ENCODE assay signal across 10 cellular contexts in genomic region chr15:45393851-45394250, GRCh38. TPM values are rescaled to one million over a fixed set of nuclear protein-coding genes. Genes with fewer than 3 reads are reported as not detected.
DNase-seq lines count a peak whose midpoint lies in the region; ATAC-seq, FAIRE-seq and TF ChIP-seq lines count a peak whose summit lies in the region.
"Had no signal": no experiment of that assay in that cellular context is flagged by ENCODE, and none has a peak within 500 bp of the region (broad histone marks: within the 10 kb centered on the region; RNA-seq: fewer than 3 reads in every experiment).

No MANE protein-coding gene starts in this region.

- H3K27ac ChIP-seq in GM23248 (no peak overlapping the region), VCaP (no peak overlapping the region), keratinocyte (ENCODE audit: control insufficient read depth, insufficient read depth, low read length) (no peak overlapping the region)
- H3K27ac ChIP-seq: ovary had no signal

- no peak for ATAC-seq in HG03460 (IDR thresholded peaks at IDR 0.05; ENCODE audit: unreplicated experiment)
- ATAC-seq in HG02610 (IDR thresholded peaks at IDR 0.05; ENCODE audit: unreplicated experiment): no peak

- H4K20me1 ChIP-seq in GM23248 (ENCODE audit: insufficient read depth) (no peaks in the 10 kb centered on the region), keratinocyte (ENCODE audit: control insufficient read depth, extremely low read depth, insufficient read depth, low read length) (no peaks in the 10 kb centered on the region)

- no peaks in the 10 kb centered on the region for H3K9me3 ChIP-seq in GM23248 (ENCODE audit: low read depth)
- no peaks in the 10 kb centered on the region for H3K9me3 ChIP-seq in keratinocyte (ENCODE audit: control insufficient read depth, low read depth, low read length)
- H3K9me3 ChIP-seq: ovary had no signal

- no peaks in the 10 kb centered on the region for H3K79me2 ChIP-seq in GM23248 (ENCODE audit: insufficient read depth)
- H3K79me2 ChIP-seq in keratinocyte (ENCODE audit: control insufficient read depth, insufficient read depth, low read length): no peaks in the 10 kb centered on the region

- DNase-seq in AG10803 (ENCODE audit: low read depth) (no peak), GM23248 (peak; percentile 21), keratinocyte (ENCODE audit: low read depth, low spot score) (no peak), D721Med (ENCODE audit: insufficient read length, low spot score) (no peak)
- DNase-seq in activated naive CD4-positive, alpha-beta T cell treated with anti-CD3 and anti-CD28 coated beads, Interleukin-2, amount 50 U/mL, for 16 hours: no peak
- DNase-seq: activated naive CD4-positive, alpha-beta T cell treated with anti-CD3 and anti-CD28 coated beads for 36 hours; ovary had no signal

- TF ChIP-seq CTCF in AG10803 (conservative IDR thresholded peaks at IDR 0.05; ENCODE audit: low read length) (peak; percentile 30), VCaP (conservative IDR thresholded peaks at IDR 0.05) (peak; percentile 71), keratinocyte (optimal IDR thresholded peaks at IDR 0.05 in 1 of 3, IDR thresholded peaks at IDR 0.05 in 1 of 3, conservative IDR thresholded peaks at IDR 0.05 in 1 of 3; ENCODE audit: extremely low read depth in 1 of 3, insufficient read depth in 2 of 3, low read length in 3 of 3) (peak; percentile 37 to 52 (median 44)), D721Med (IDR thresholded peaks at IDR 0.05; ENCODE audit: insufficient read depth, missing control alignments) (no peak)

- no peaks in the 10 kb centered on the region for H3K9me1 ChIP-seq in keratinocyte (ENCODE audit: control insufficient read depth, extremely low read depth, insufficient read depth, low read length)

- 81 to 90% methylated on average over 3 of the region's 3 CpGs for WGBS in GM23248 (ENCODE audit: low coverage in 1 of 2, low lambda C conversion rate in 2 of 2, missing lambda C conversion rate in 2 of 2), 2 experiments

- H3K36me3 ChIP-seq in GM23248 (ENCODE audit: low read depth): no peaks in the 10 kb centered on the region
- no peaks in the 10 kb centered on the region for H3K36me3 ChIP-seq in keratinocyte (ENCODE audit: control insufficient read depth in 2 of 2, extremely low read depth in 1 of 2, insufficient read depth in 2 of 2, low read length in 2 of 2)
- H3K36me3 ChIP-seq: ovary had no signal

- no peak overlapping the region for H2AFZ ChIP-seq in GM23248
- no peak overlapping the region for H2AFZ ChIP-seq in keratinocyte (ENCODE audit: control insufficient read depth, low read length)

- peaks cover 11% of the 10 kb centered on the region for H3K27me3 ChIP-seq in GM23248 (replicated peaks; ENCODE audit: insufficient read depth)
- no peaks in the 10 kb centered on the region for H3K27me3 ChIP-seq in keratinocyte (ENCODE audit: control insufficient read depth, extremely low read depth, insufficient read depth, low read length)
- H3K27me3 ChIP-seq: ovary had no signal

- no peak overlapping the region for H3K4me2 ChIP-seq in GM23248 (ENCODE audit: unreplicated experiment)
- H3K4me2 ChIP-seq in keratinocyte (ENCODE audit: control insufficient read depth, extremely low read depth, insufficient read depth, low read depth, low read length): no peak overlapping the region

- no peaks in the 10 kb centered on the region for H3F3A ChIP-seq in GM23248 (ENCODE audit: insufficient read depth)

- H3K9ac ChIP-seq in GM23248 (no peak overlapping the region), keratinocyte (ENCODE audit: control insufficient read depth, extremely low read depth, insufficient read depth, low read length) (no peak overlapping the region)

- H3K4me3 ChIP-seq in AG10803 (ENCODE audit: low read length) (no peak overlapping the region), GM23248 (no peak overlapping the region), keratinocyte (ENCODE audit: control insufficient read depth in 2 of 3, extremely low read depth in 1 of 3, insufficient read depth in 2 of 3, low read depth in 1 of 3, low read length in 3 of 3) (no peak overlapping the region)
- H3K4me3 ChIP-seq: ovary had no signal

- no peaks in the 10 kb centered on the region for H3K9me2 ChIP-seq in GM23248 (ENCODE audit: insufficient read depth)

- in situ Hi-C loops in GM23248 (cut with MboI): no loop called here

- no peaks in the 10 kb centered on the region for H3K4me1 ChIP-seq in GM23248 (ENCODE audit: insufficient read depth)
- H3K4me1 ChIP-seq in keratinocyte (ENCODE audit: control insufficient read depth, extremely low read depth, insufficient read depth, low read length): peaks cover 4% of the 10 kb centered on the region

- dilution Hi-C loops in keratinocyte (cut with MboI; ENCODE audit: extremely low pct_ligation_motif_present, low sequenced_read_pairs): loop anchor here (25.0 kb wide), 1 partner anchor 182 kb away; no protein-coding TSS in a partner anchor

- FAIRE-seq in keratinocyte (lab: Jason Lieb, UNC) (peak; percentile 78), D721Med (lab: Jason Lieb, UNC) (no peak)

RNA-seq across cellular contexts. Expression of gene GATM, which starts 15.5 kb away (rescaled TPM):
- 0.89 TPM in 1 of 2 replicates, not detected in the other for total RNA-seq in GM23248 (2014; rRNA removed; shearing (Covaris generic))
- 0.14 TPM in 1 of 2 replicates, not detected in the other for polyA plus RNA-seq in GM23248 (2016; fragmentation: Nextera tagmentation; extraction: Ambion mirVana)
- 0.53 to 1.2 TPM (median 0.60 TPM) in 3 replicates for polyA plus RNA-seq in keratinocyte
- polyA plus RNA-seq in keratinocyte (2011; ENCODE audit: low read depth): 1.1 TPM
- 0.56 and 1.1 TPM in 2 replicates for polyA plus RNA-seq in keratinocyte (2011; cell fraction: cytosol; rRNA removed)
- polyA plus RNA-seq in keratinocyte (2011; cell fraction: nucleus; rRNA removed): 0.84 and 1.7 TPM in 2 replicates
- 0.29 and 1.2 TPM in 2 replicates for polyA plus RNA-seq in keratinocyte (2012; ENCODE audit: low replicate concordance)
- 0.32 to 1.6 TPM in 2 of 3 replicates, not detected in the other for polyA minus RNA-seq in keratinocyte
- polyA minus RNA-seq in keratinocyte (2011; cell fraction: cytosol; rRNA and poly(A)+ RNA removed): not detected
- 0.53 and 1.7 TPM in 2 replicates for polyA minus RNA-seq in keratinocyte (2011; cell fraction: nucleus; rRNA and poly(A)+ RNA removed)
